Comparison of ENCODE assay signal across 18 cellular contexts in genomic region chr6:93398723-93399122, GRCh38. TPM values are rescaled to one million over a fixed set of nuclear protein-coding genes. Genes with fewer than 3 reads are reported as not detected.
"Had no signal": no experiment of that assay in that cellular context is flagged by ENCODE, and none has a peak within 500 bp of the region (broad histone marks: within the 10 kb centered on the region; RNA-seq: fewer than 3 reads in every experiment).

No MANE protein-coding gene starts in this region.

- H3K36me3 ChIP-seq: ascending aorta, breast epithelium, neutrophil, upper lobe of right lung had no signal

- H3K36me3 Mint-ChIP-seq: activated naive CD4-positive, alpha-beta T cell treated with anti-CD3 and anti-CD28 coated beads, Interleukin-2, amount 50 U/mL, for 24 hours; memory B cell; naive thymus-derived CD4-positive, alpha-beta T cell; stimulated activated naive B cell treated with anti-CD40 and anti-IgM and Interleukin-4, amounts not matched to agents 10 μg/mL and 1 μg/mL and 100 μg/mL, for 72 hours had no signal

- H3K27ac ChIP-seq: ascending aorta, breast epithelium, neutrophil, upper lobe of right lung had no signal

- H3K27me3 Mint-ChIP-seq: activated CD4-positive, alpha-beta T cell treated with anti-CD3 and anti-CD28 coated beads, Interleukin-2, amount 10 ng/mL, durations not matched to agents 7 days and 5 days; activated naive CD4-positive, alpha-beta T cell treated with anti-CD3 and anti-CD28 coated beads, Interleukin-2, amount 50 U/mL, for 24 hours; dendritic cell treated with granulocyte-macrophage colony-stimulating factor and Interleukin-4, amounts not matched to agents 40 ng/mL and 50 ng/mL, for 4 days; memory B cell; naive thymus-derived CD4-positive, alpha-beta T cell had no signal

- H3K4me3 Mint-ChIP-seq: activated CD4-positive, alpha-beta T cell treated with anti-CD3 and anti-CD28 coated beads, Interleukin-2, amount 10 ng/mL, durations not matched to agents 7 days and 5 days; activated naive CD4-positive, alpha-beta T cell treated with anti-CD3 and anti-CD28 coated beads, Interleukin-2, amount 50 U/mL, for 24 hours; dendritic cell treated with granulocyte-macrophage colony-stimulating factor and Interleukin-4, amounts not matched to agents 40 ng/mL and 50 ng/mL, for 4 days; memory B cell; naive thymus-derived CD4-positive, alpha-beta T cell; stimulated activated naive B cell treated with anti-CD40 and anti-IgM and Interleukin-4, amounts not matched to agents 10 μg/mL and 1 μg/mL and 100 μg/mL, for 72 hours had no signal

- H3K27me3 ChIP-seq: ascending aorta, neutrophil, upper lobe of right lung had no signal

- H3K4me3 ChIP-seq: ascending aorta, breast epithelium, upper lobe of right lung had no signal

- DNase-seq: activated CD4-positive, alpha-beta T cell treated with anti-CD3 and anti-CD28 coated beads, Interleukin-2, amount 10 ng/mL, durations not matched to agents 7 days and 5 days; activated CD8-positive, alpha-beta memory T cell treated with anti-CD3 and anti-CD28 coated beads, Interleukin-2, amount 50 U/mL, for 4 hours; activated effector memory CD4-positive, alpha-beta T cell treated with anti-CD3 and anti-CD28 coated beads, Interleukin-2, amount 50 U/mL, for 16 hours; activated T-cell treated with anti-CD3 and anti-CD28 coated beads, Interleukin-2, amount 50 U/mL, for 48 hours; effector CD8-positive, alpha-beta T cell; foreskin fibroblast; left ventricle myocardium superior; naive thymus-derived CD4-positive, alpha-beta T cell; stimulated activated naive B cell treated with anti-CD40 and anti-IgM and Interleukin-4, amounts not matched to agents 10 μg/mL and 1 μg/mL and 100 μg/mL, for 72 hours; T1000; upper lobe of right lung had no signal

- H3K27ac Mint-ChIP-seq: activated CD4-positive, alpha-beta T cell treated with anti-CD3 and anti-CD28 coated beads, Interleukin-2, amount 10 ng/mL, durations not matched to agents 7 days and 5 days; activated naive CD4-positive, alpha-beta T cell treated with anti-CD3 and anti-CD28 coated beads, Interleukin-2, amount 50 U/mL, for 24 hours; dendritic cell treated with granulocyte-macrophage colony-stimulating factor and Interleukin-4, amounts not matched to agents 40 ng/mL and 50 ng/mL, for 4 days; memory B cell; naive thymus-derived CD4-positive, alpha-beta T cell; stimulated activated naive B cell treated with anti-CD40 and anti-IgM and Interleukin-4, amounts not matched to agents 10 μg/mL and 1 μg/mL and 100 μg/mL, for 72 hours had no signal

- H3K4me1 Mint-ChIP-seq: activated CD4-positive, alpha-beta T cell treated with anti-CD3 and anti-CD28 coated beads, Interleukin-2, amount 10 ng/mL, durations not matched to agents 7 days and 5 days; activated naive CD4-positive, alpha-beta T cell treated with anti-CD3 and anti-CD28 coated beads, Interleukin-2, amount 50 U/mL, for 24 hours; memory B cell; naive thymus-derived CD4-positive, alpha-beta T cell; stimulated activated naive B cell treated with anti-CD40 and anti-IgM and Interleukin-4, amounts not matched to agents 10 μg/mL and 1 μg/mL and 100 μg/mL, for 72 hours had no signal

- H3K9me3 Mint-ChIP-seq: activated CD4-positive, alpha-beta T cell treated with anti-CD3 and anti-CD28 coated beads, Interleukin-2, amount 10 ng/mL, durations not matched to agents 7 days and 5 days; activated naive CD4-positive, alpha-beta T cell treated with anti-CD3 and anti-CD28 coated beads, Interleukin-2, amount 50 U/mL, for 24 hours; dendritic cell treated with granulocyte-macrophage colony-stimulating factor and Interleukin-4, amounts not matched to agents 40 ng/mL and 50 ng/mL, for 4 days had no signal

- H3K9me3 ChIP-seq: ascending aorta, breast epithelium, neutrophil, upper lobe of right lung had no signal

- H3K4me1 ChIP-seq: ascending aorta, breast epithelium, upper lobe of right lung had no signal

- ATAC-seq: activated CD4-positive, CD25-positive, alpha-beta regulatory T cell treated with anti-CD3 and anti-CD28 coated beads, Interleukin-2, amount 50 U/mL, for 24 hours; left ventricle myocardium superior; naive thymus-derived CD4-positive, alpha-beta T cell; stimulated activated naive B cell treated with anti-CD40 and anti-IgM and Interleukin-4, amounts not matched to agents 10 μg/mL and 1 μg/mL and 100 μg/mL, for 72 hours; upper lobe of right lung had no signal

RNA-seq across cellular contexts. Expression of gene EPHA7, which starts 20.6 kb away (rescaled TPM):
- total RNA-seq: activated CD4-positive, alpha-beta T cell treated with anti-CD3 and anti-CD28 coated beads, Interleukin-2, amount 10 ng/mL, durations not matched to agents 7 days and 5 days; naive thymus-derived CD4-positive, alpha-beta T cell had no signal
- polyA plus RNA-seq: naive thymus-derived CD4-positive, alpha-beta T cell had no signal
